ENCODE assay signal across 8 cellular contexts in the genomic region with DNA sequence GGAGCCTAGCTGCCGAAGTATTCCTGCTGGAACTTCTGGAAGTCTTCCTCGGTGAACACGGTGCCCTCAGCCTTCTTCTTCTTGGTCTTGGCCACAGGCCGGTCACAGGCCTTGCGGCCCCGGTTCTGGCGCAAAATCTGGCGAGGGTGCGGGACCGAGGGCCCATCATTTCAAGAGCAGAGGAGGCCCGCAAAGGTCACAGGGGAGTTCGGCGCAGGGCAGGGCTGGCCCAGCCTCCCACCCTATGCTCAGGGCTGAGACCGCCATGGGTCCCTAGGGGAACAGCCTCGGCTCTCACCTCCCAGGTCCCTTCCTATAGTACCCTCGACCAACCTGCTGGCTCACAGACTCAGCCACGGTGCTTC. TPM values are rescaled to one million over a fixed set of nuclear protein-coding genes. Genes with fewer than 3 reads are reported as not detected.
DNase-seq lines count a peak whose midpoint lies in the region; ATAC-seq and TF ChIP-seq lines count a peak whose summit lies in the region.

No MANE protein-coding gene starts in this region.

- H3K9me3 Mint-ChIP-seq in stimulated activated naive CD8-positive, alpha-beta T cell treated with anti-CD3 and anti-CD28 coated beads, Interleukin-15, Interleukin-2, amounts not matched to agents 100 ng/mL and 50 ng/mL, for 24 hours, result no peaks in the 10 kb centered on the region
- no peaks in the 10 kb centered on the region for H3K9me3 Mint-ChIP-seq in naive B cell

- no peaks in the 10 kb centered on the region for H3K27me3 ChIP-seq in vagina
- no peaks in the 10 kb centered on the region for H3K27me3 ChIP-seq in brain microvascular endothelial cell (replicated peaks)

- peak overlapping the region; percentile 78 for H3K4me3 Mint-ChIP-seq in stimulated activated naive CD8-positive, alpha-beta T cell treated with anti-CD3 and anti-CD28 coated beads, Interleukin-15, Interleukin-2, amounts not matched to agents 100 ng/mL and 50 ng/mL, for 24 hours
- H3K4me3 Mint-ChIP-seq in naive B cell, result peak overlapping the region; percentile 63 to 97 (median 75)

- no peak for ATAC-seq in stimulated activated naive CD8-positive, alpha-beta T cell treated with anti-CD3 and anti-CD28 coated beads, Interleukin-15, Interleukin-2, amounts not matched to agents 100 U/mL and 50 U/mL, for 24 hours
- ATAC-seq in naive B cell (ENCODE audit: low read depth in 2 of 2) (no peak), GM21528 (IDR thresholded peaks at IDR 0.05; ENCODE audit: low FRiP score, unreplicated experiment) (no peak)

- intact Hi-C loops in vagina (cut with DNase I), result loop anchor here (10.0 kb wide), 1 partner anchor 355 kb away; no protein-coding TSS in a partner anchor

- H3K9me3 ChIP-seq in vagina, result no peaks in the 10 kb centered on the region

- peaks cover 46% of the 10 kb centered on the region for H3K36me3 Mint-ChIP-seq in stimulated activated naive CD8-positive, alpha-beta T cell treated with anti-CD3 and anti-CD28 coated beads, Interleukin-15, Interleukin-2, amounts not matched to agents 100 ng/mL and 50 ng/mL, for 24 hours (ENCODE audit: low read depth)
- H3K36me3 Mint-ChIP-seq in naive B cell, result no peaks in the 10 kb centered on the region

- in situ Hi-C loops in brain microvascular endothelial cell (cut with HindIII; ENCODE audit: low pct_ligation_motif_present, low sequenced_read_pairs), result no loop called here

- peaks cover 78% of the 10 kb centered on the region for H3K4me1 ChIP-seq in vagina

- peak overlapping the region; percentile 37 for H3K27ac ChIP-seq in angular gyrus (ENCODE audit: low read depth, low read length)
- H3K27ac ChIP-seq in vagina, result peak overlapping the region; percentile 66
- H3K27ac ChIP-seq in brain microvascular endothelial cell, result no peak overlapping the region

- DNase-seq in stimulated activated naive CD8-positive, alpha-beta T cell treated with anti-CD3 and anti-CD28 coated beads, Interleukin-15, Interleukin-2, amounts not matched to agents 100 U/mL and 50 U/mL, for 24 hours, result no peak
- DNase-seq in naive B cell (no peak), vagina (ENCODE audit: extremely low spot score in 2 of 2) (no peak), mesenteric fat pad (ENCODE audit: low spot score) (no peak), brain microvascular endothelial cell (no peak)

- H3K4me3 ChIP-seq in vagina (peak overlapping the region; percentile 9 to 22), brain microvascular endothelial cell (ENCODE audit: low read depth, low read length) (no peak overlapping the region)

- H3K36me3 ChIP-seq in vagina (peaks cover 0 to 8% of the 10 kb centered on the region in 2 donors), brain microvascular endothelial cell (replicated peaks) (peaks cover 18% of the 10 kb centered on the region)

- TF ChIP-seq CTCF in vagina (IDR thresholded peaks at IDR 0.05), result peak in 1 of 3 experiments; percentile 49
- no peak for TF ChIP-seq CTCF in brain microvascular endothelial cell (IDR thresholded peaks at IDR 0.05; ENCODE audit: low read depth, low read length, missing control alignments)

- H3K27me3 Mint-ChIP-seq in stimulated activated naive CD8-positive, alpha-beta T cell treated with anti-CD3 and anti-CD28 coated beads, Interleukin-15, Interleukin-2, amounts not matched to agents 100 ng/mL and 50 ng/mL, for 24 hours, result no peaks in the 10 kb centered on the region
- H3K27me3 Mint-ChIP-seq in naive B cell, result no peaks in the 10 kb centered on the region

- TF ChIP-seq POLR2A in vagina (IDR thresholded peaks at IDR 0.05), result no peak

- H3K4me1 Mint-ChIP-seq in stimulated activated naive CD8-positive, alpha-beta T cell treated with anti-CD3 and anti-CD28 coated beads, Interleukin-15, Interleukin-2, amounts not matched to agents 100 ng/mL and 50 ng/mL, for 24 hours (ENCODE audit: low read depth), result peaks cover 76% of the 10 kb centered on the region
- H3K4me1 Mint-ChIP-seq in naive B cell, result peaks cover 62 to 87% (median 80%) of the 10 kb centered on the region in 3 donors

- H3K27ac Mint-ChIP-seq in stimulated activated naive CD8-positive, alpha-beta T cell treated with anti-CD3 and anti-CD28 coated beads, Interleukin-15, Interleukin-2, amounts not matched to agents 100 ng/mL and 50 ng/mL, for 24 hours, result peak overlapping the region; percentile 70
- H3K27ac Mint-ChIP-seq in naive B cell, result peak overlapping the region in 3 of 6 donors; percentile 54 to 90 (median 87)

RNA-seq across cellular contexts. Expression of gene RPS19BP1, which starts 3.1 kb away (rescaled TPM):
- polyA plus RNA-seq in naive B cell (ENCODE audit: low read depth in 6 of 6), result 100 to 1,000 TPM in 1 of 6 donors, 10 to 100 TPM in 5; 73.8 to 114 (median 93.2) TPM
- total RNA-seq in vagina (107 TPM), mesenteric fat pad (77.9 TPM)

RNA-seq across cellular contexts. Expression of gene ATF4, which starts 9.1 kb away (rescaled TPM):
- polyA plus RNA-seq in naive B cell (ENCODE audit: low read depth in 6 of 6), result 100 to 1,000 TPM in 2 of 6 donors, 10 to 100 TPM in 4; 74.9 to 159 (median 98.9) TPM
- 246 TPM for total RNA-seq in vagina
- total RNA-seq in mesenteric fat pad, result 574 TPM

RNA-seq across cellular contexts. Expression of gene MIEF1, which starts 27.4 kb away (rescaled TPM):
- 10 to 100 TPM in 5 of 6 donors, 1 to 10 TPM in 1; 8.7 to 29.8 (median 19.2) TPM for polyA plus RNA-seq in naive B cell (ENCODE audit: low read depth in 6 of 6)
- 18.9 TPM for total RNA-seq in vagina
- total RNA-seq in mesenteric fat pad, result 42.9 TPM

RNA-seq across cellular contexts. Expression of gene CACNA1I, which starts 41.1 kb away (rescaled TPM):
- not detected for polyA plus RNA-seq in naive B cell (ENCODE audit: low read depth in 6 of 6)
- total RNA-seq in vagina (1.2 TPM), mesenteric fat pad (0.10 TPM)
